Comparison of ENCODE assay signal across 9 cellular contexts in the genomic region with DNA sequence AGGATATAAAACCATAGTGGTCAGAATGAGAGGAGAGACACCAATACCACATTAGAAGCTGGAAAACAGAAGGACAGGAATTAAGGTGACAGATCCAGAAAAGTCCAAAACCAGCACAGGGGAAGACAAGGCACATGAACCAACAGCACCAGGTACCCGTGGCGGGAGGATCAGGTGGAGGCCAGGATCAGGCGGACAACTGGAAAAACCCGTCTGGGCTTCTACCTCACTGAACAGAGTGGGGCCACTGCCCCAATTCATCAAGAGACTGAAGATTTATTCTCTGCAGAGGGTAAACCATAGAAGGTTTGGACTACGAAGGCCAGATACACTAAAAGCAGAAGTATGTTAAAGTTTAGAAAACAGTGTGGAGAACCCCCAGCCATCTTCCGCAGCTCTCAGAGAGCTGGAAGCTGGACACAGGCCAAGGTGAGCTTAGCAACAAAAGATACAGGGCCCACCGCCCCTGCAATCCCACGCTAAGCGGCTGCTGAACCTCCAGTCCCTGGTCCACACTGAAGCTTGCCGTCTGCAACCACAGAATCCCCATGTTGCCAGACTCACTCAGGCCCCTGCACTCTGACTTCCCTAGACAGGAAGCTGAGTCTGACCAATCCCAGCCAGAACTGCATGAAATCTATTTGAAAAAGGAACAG. TPM values are rescaled to one million over a fixed set of nuclear protein-coding genes. Genes with fewer than 3 reads are reported as not detected.
DNase-seq lines count a peak whose midpoint lies in the region; ATAC-seq and TF ChIP-seq lines count a peak whose summit lies in the region.
"Had no signal": no experiment of that assay in that cellular context is flagged by ENCODE, and none has a peak within 500 bp of the region (broad histone marks: within the 10 kb centered on the region; RNA-seq: fewer than 3 reads in every experiment).

No MANE protein-coding gene starts in this region.

- H3K36me3 ChIP-seq in GM23338 (ENCODE audit: insufficient read depth), result no peaks in the 10 kb centered on the region
- no peaks in the 10 kb centered on the region for H3K36me3 ChIP-seq in SK-N-SH (replicated peaks in 1 of 2; ENCODE audit: control insufficient read depth in 1 of 2, insufficient read depth in 2 of 2, low read length in 1 of 2)
- H3K36me3 ChIP-seq in CD8-positive, alpha-beta memory T cell (ENCODE audit: insufficient read depth, low read length), result no peaks in the 10 kb centered on the region

- H3K36me3 Mint-ChIP-seq in GM23338 (ENCODE audit: low read depth), result peaks cover 15% of the 10 kb centered on the region; the same call in 2 of the 3 replicates
- peaks cover 8% of the 10 kb centered on the region for H3K36me3 Mint-ChIP-seq in activated CD8-positive, alpha-beta T cell treated with anti-CD3 and anti-CD28 coated beads, Interleukin-2, amount 10 ng/mL, durations not matched to agents 7 days and 5 days (ENCODE audit: low read depth)
- H3K36me3 Mint-ChIP-seq in CD8-positive, alpha-beta memory T cell, result peaks cover 0 to 3% (median 0%) of the 10 kb centered on the region in 3 donors

- POLR2A ChIA-PET in AG04449 (lab: Yijun Ruan, JAX) (interaction anchor here (1.1 kb wide), 1 partner anchor 113 kb away, joined by 3 read pairs; the partner anchor contains the start of gene PYGB), SK-N-SH (lab: Yijun Ruan, JAX) (no interaction called here)
- POLR2A ChIA-PET in activated CD8-positive, alpha-beta T cell treated with anti-CD3 and anti-CD28 coated beads, Interleukin-2, amount 10 ng/mL, durations not matched to agents 7 days and 5 days (lab: Charles Lee), result no interaction called here
- POLR2A ChIA-PET in CD8-positive, alpha-beta memory T cell (lab: Charles Lee), result no interaction called here

- H3K4me1 ChIP-seq in GM23338 (ENCODE audit: insufficient read depth) (peaks cover 55% of the 10 kb centered on the region), SK-N-SH (ENCODE audit: control insufficient read depth in 1 of 2, insufficient read depth in 2 of 2, low read depth in 1 of 2, low read length in 1 of 2) (peaks cover 9 to 10% of the 10 kb centered on the region in 2 experiments; a peak in 2 of 4 replicates)
- H3K4me1 ChIP-seq in CD8-positive, alpha-beta memory T cell (ENCODE audit: insufficient read depth, low read length), result no peaks in the 10 kb centered on the region

- H3K27me3 ChIP-seq in GM23338 (ENCODE audit: insufficient read depth), result no peaks in the 10 kb centered on the region
- no peaks in the 10 kb centered on the region for H3K27me3 ChIP-seq in SK-N-SH (ENCODE audit: insufficient read depth)
- no peaks in the 10 kb centered on the region for H3K27me3 ChIP-seq in CD8-positive, alpha-beta memory T cell (ENCODE audit: insufficient read depth, low read length, poor library complexity, severe bottlenecking)

- H3K27ac ChIP-seq in GM23338 (ENCODE audit: low read depth), result 0 out of 2 replicates have a peak overlapping the region, but pooled peaks have one; percentile 5
- peak overlapping the region in 1 of 2 experiments; percentile 50; a peak in 2 of 4 replicates for H3K27ac ChIP-seq in SK-N-SH (ENCODE audit: low read depth in 2 of 2, low read length in 1 of 2)
- H3K27ac ChIP-seq in CD8-positive, alpha-beta memory T cell (ENCODE audit: low read depth, low read length), result no peak overlapping the region

- H3K79me2 ChIP-seq in GM23338 (replicated peaks; ENCODE audit: insufficient read depth), result peaks cover 83% of the 10 kb centered on the region
- H3K79me2 ChIP-seq in SK-N-SH (ENCODE audit: insufficient read depth), result peaks cover 48% of the 10 kb centered on the region; the same call in 1 of the 2 replicates

- no peak for ATAC-seq in GM23338
- no peak for ATAC-seq in activated CD8-positive, alpha-beta T cell treated with anti-CD3 and anti-CD28 coated beads, Interleukin-2, amount 10 ng/mL, durations not matched to agents 7 days and 5 days

- peak overlapping the region; percentile 86; the same call in 1 of the 2 replicates for H3K27ac Mint-ChIP-seq in GM23338
- no peak overlapping the region for H3K27ac Mint-ChIP-seq in activated CD8-positive, alpha-beta T cell treated with anti-CD3 and anti-CD28 coated beads, Interleukin-2, amount 10 ng/mL, durations not matched to agents 7 days and 5 days
- peak overlapping the region in 1 of 8 donors; percentile 66 for H3K27ac Mint-ChIP-seq in CD8-positive, alpha-beta memory T cell

- H3K4me3 Mint-ChIP-seq in GM23338, result no peak overlapping the region
- no peak overlapping the region for H3K4me3 Mint-ChIP-seq in activated CD8-positive, alpha-beta T cell treated with anti-CD3 and anti-CD28 coated beads, Interleukin-2, amount 10 ng/mL, durations not matched to agents 7 days and 5 days
- H3K4me3 Mint-ChIP-seq in CD8-positive, alpha-beta memory T cell, result no peak overlapping the region

- H3K4me3 ChIP-seq in AG04449 (ENCODE audit: low read depth, low read length) (no peak overlapping the region), GM23338 (no peak overlapping the region), SK-N-SH (ENCODE audit: low read depth in 2 of 2, low read length in 1 of 2) (no peak overlapping the region)
- H3K4me3 ChIP-seq in CD8-positive, alpha-beta memory T cell (ENCODE audit: low read length), result no peak overlapping the region

- no peak overlapping the region for H2AFZ ChIP-seq in GM23338
- peak overlapping the region; percentile 3 for H2AFZ ChIP-seq in SK-N-SH (ENCODE audit: low read depth)

- WGBS in SK-N-SH (ENCODE audit: low lambda C conversion rate), result 71% methylated on average over 10 of the region's 10 CpGs

- no peak for TF ChIP-seq EP300 in SK-N-SH (IDR thresholded peaks at IDR 0.05; ENCODE audit: borderline replicate concordance in 1 of 2, low read depth in 1 of 2, low read length in 1 of 2)

- H3K4me1 Mint-ChIP-seq in GM23338, result peaks cover 52% of the 10 kb centered on the region
- H3K4me1 Mint-ChIP-seq in activated CD8-positive, alpha-beta T cell treated with anti-CD3 and anti-CD28 coated beads, Interleukin-2, amount 10 ng/mL, durations not matched to agents 7 days and 5 days (ENCODE audit: low read depth), result peaks cover 17% of the 10 kb centered on the region
- peaks cover 15 to 46% (median 24%) of the 10 kb centered on the region in 3 donors for H3K4me1 Mint-ChIP-seq in CD8-positive, alpha-beta memory T cell

- CTCF ChIA-PET in AG04449 (lab: Yijun Ruan, JAX) (no interaction called here), SK-N-SH (lab: Yijun Ruan, JAX) (interaction anchor here (1.0 to 1.5 kb wide), 2 partner anchors 11 to 198 kb away, joined by 3 read pairs; no protein-coding TSS in a partner anchor)
- CTCF ChIA-PET in activated CD8-positive, alpha-beta T cell treated with anti-CD3 and anti-CD28 coated beads, Interleukin-2, amount 10 ng/mL, durations not matched to agents 7 days and 5 days (lab: Charles Lee), result no interaction called here
- CTCF ChIA-PET in CD8-positive, alpha-beta memory T cell (lab: Charles Lee), result no interaction called here

- H3K4me2 ChIP-seq in GM23338, result no peak overlapping the region
- peak overlapping the region; percentile 43 for H3K4me2 ChIP-seq in SK-N-SH

- H3K9me2 ChIP-seq in GM23338 (ENCODE audit: insufficient read depth) (peaks cover 4% of the 10 kb centered on the region; the same call in 1 of the 2 replicates), SK-N-SH (no peaks in the 10 kb centered on the region; the same call in 1 of the 2 replicates)

- H3K9me3 ChIP-seq in SK-N-SH, result no peaks in the 10 kb centered on the region
- no peaks in the 10 kb centered on the region for H3K9me3 ChIP-seq in CD8-positive, alpha-beta memory T cell (ENCODE audit: low read length)

- intact Hi-C loops in head of caudate nucleus (cut with DNase I), result no loop called here

- H3K9ac ChIP-seq in SK-N-SH, result peak overlapping the region; percentile 56

- no peak for TF ChIP-seq CTCF in AG04449 (IDR thresholded peaks at IDR 0.05; ENCODE audit: insufficient read depth, low read length, missing control alignments)
- no peak for TF ChIP-seq CTCF in GM23338 (conservative IDR thresholded peaks at IDR 0.05; ENCODE audit: low read depth in 2 of 2)
- TF ChIP-seq CTCF in SK-N-SH (IDR thresholded peaks at IDR 0.05), result no peak

- DNase-seq in AG04449 (ENCODE audit: low read depth, low spot score) (peak; percentile 7), GM23338 (ENCODE audit: low spot score) (no peak), SK-N-SH (peak; percentile 23), kidney glomerular epithelial cell (lab: John Stamatoyannopoulos, UW) (peak; percentile 60), occipital lobe (lab: John Stamatoyannopoulos, UW) (no peak), head of caudate nucleus (no peak)
- DNase-seq in activated CD8-positive, alpha-beta T cell treated with anti-CD3 and anti-CD28 coated beads, Interleukin-2, amount 10 ng/mL, durations not matched to agents 7 days and 5 days, result no peak
- no peak for DNase-seq in CD8-positive, alpha-beta memory T cell
- DNase-seq: effector CD8-positive, alpha-beta T cell had no signal

- TF ChIP-seq RAD21 in SK-N-SH (IDR thresholded peaks at IDR 0.05; ENCODE audit: low read length), result no peak

- peaks cover 15% of the 10 kb centered on the region for H3F3A ChIP-seq in GM23338 (replicated peaks; ENCODE audit: low read depth)
- peaks cover 14% of the 10 kb centered on the region for H3F3A ChIP-seq in SK-N-SH (replicated peaks; ENCODE audit: insufficient read depth)

- H3K9me3 Mint-ChIP-seq in GM23338, result peaks cover 9% of the 10 kb centered on the region; the same call in 2 of the 3 replicates
- peaks cover 6% of the 10 kb centered on the region for H3K9me3 Mint-ChIP-seq in activated CD8-positive, alpha-beta T cell treated with anti-CD3 and anti-CD28 coated beads, Interleukin-2, amount 10 ng/mL, durations not matched to agents 7 days and 5 days (ENCODE audit: insufficient read depth)
- H3K9me3 Mint-ChIP-seq in CD8-positive, alpha-beta memory T cell, result no peaks in the 10 kb centered on the region

- H4K20me1 ChIP-seq in GM23338 (replicated peaks; ENCODE audit: insufficient read depth) (peaks cover 2% of the 10 kb centered on the region; the same call in 1 of the 2 replicates), SK-N-SH (ENCODE audit: insufficient read depth) (no peaks in the 10 kb centered on the region)

- H3K27me3 Mint-ChIP-seq in GM23338 (ENCODE audit: insufficient read depth, low read depth, poor library complexity), result peaks cover 6% of the 10 kb centered on the region
- H3K27me3 Mint-ChIP-seq in activated CD8-positive, alpha-beta T cell treated with anti-CD3 and anti-CD28 coated beads, Interleukin-2, amount 10 ng/mL, durations not matched to agents 7 days and 5 days (ENCODE audit: low read depth), result no peaks in the 10 kb centered on the region
- no peaks in the 10 kb centered on the region for H3K27me3 Mint-ChIP-seq in CD8-positive, alpha-beta memory T cell

RNA-seq across cellular contexts. Expression of gene ABHD12, which starts 29.9 kb away (rescaled TPM):
- total RNA-seq in GM23338 (2014; rRNA removed; shearing (Covaris generic)), result 57.8 and 63.8 TPM in 2 replicates
- polyA plus RNA-seq in GM23338 (2016; fragmentation: Nextera tagmentation; extraction: Ambion mirVana) (40.2 and 40.8 TPM in 2 replicates), SK-N-SH (2012; rRNA removed) (32.2 and 33.5 TPM in 2 replicates)
- 29.7 and 42.6 TPM in 2 replicates for polyA plus RNA-seq in SK-N-SH (2012; cell fraction: cytosol; rRNA removed)
- 34.5 and 35.2 TPM in 2 replicates for polyA plus RNA-seq in SK-N-SH (2012; cell fraction: nucleus; rRNA removed)
- total RNA-seq in activated CD8-positive, alpha-beta T cell treated with anti-CD3 and anti-CD28 coated beads, Interleukin-2, amount 10 ng/mL, durations not matched to agents 7 days and 5 days, result 10 to 100 TPM; 28.7 to 31.1 TPM
- total RNA-seq in occipital lobe, result 39.0 TPM
- total RNA-seq in CD8-positive, alpha-beta memory T cell, result 10 to 100 TPM; 27.3 to 27.6 TPM
- 35.0 TPM for polyA plus RNA-seq in CD8-positive, alpha-beta memory T cell

RNA-seq across cellular contexts. Expression of gene GINS1, which starts 46.7 kb away (rescaled TPM):
- 62.5 and 65.4 TPM in 2 replicates for total RNA-seq in GM23338 (2014; rRNA removed; shearing (Covaris generic))
- polyA plus RNA-seq in GM23338 (2016; fragmentation: Nextera tagmentation; extraction: Ambion mirVana), result 31.7 and 32.0 TPM in 2 replicates
- polyA plus RNA-seq in SK-N-SH (2012; rRNA removed), result 5.1 and 5.8 TPM in 2 replicates
- polyA plus RNA-seq in SK-N-SH (2012; cell fraction: cytosol; rRNA removed), result 6.3 and 6.8 TPM in 2 replicates
- 3.5 and 5.3 TPM in 2 replicates for polyA plus RNA-seq in SK-N-SH (2012; cell fraction: nucleus; rRNA removed)
- 10 to 100 TPM; 40.8 to 41.6 TPM for total RNA-seq in activated CD8-positive, alpha-beta T cell treated with anti-CD3 and anti-CD28 coated beads, Interleukin-2, amount 10 ng/mL, durations not matched to agents 7 days and 5 days
- 9.7 TPM for total RNA-seq in occipital lobe
- total RNA-seq in CD8-positive, alpha-beta memory T cell, result 10 to 100 TPM; 26.0 to 31.2 TPM
- 0.74 TPM for polyA plus RNA-seq in CD8-positive, alpha-beta memory T cell

Comparison
In these comparisons a context has a peak if more than half of its experiments do, and no peak if none do; other contexts are left out.
1. DNase-seq: peak in AG04449 (single experiment), SK-N-SH (single experiment) and kidney glomerular epithelial cell (single experiment); none in GM23338 (single experiment), activated CD8-positive, alpha-beta T cell treated with anti-CD3 and anti-CD28 coated beads, Interleukin-2, amount 10 ng/mL, durations not matched to agents 7 days and 5 days (single experiment), occipital lobe (single experiment), head of caudate nucleus (0 of 42) and CD8-positive, alpha-beta memory T cell (0 of 5).